ENCODE assay signal across 8 cellular contexts in the genomic region with DNA sequence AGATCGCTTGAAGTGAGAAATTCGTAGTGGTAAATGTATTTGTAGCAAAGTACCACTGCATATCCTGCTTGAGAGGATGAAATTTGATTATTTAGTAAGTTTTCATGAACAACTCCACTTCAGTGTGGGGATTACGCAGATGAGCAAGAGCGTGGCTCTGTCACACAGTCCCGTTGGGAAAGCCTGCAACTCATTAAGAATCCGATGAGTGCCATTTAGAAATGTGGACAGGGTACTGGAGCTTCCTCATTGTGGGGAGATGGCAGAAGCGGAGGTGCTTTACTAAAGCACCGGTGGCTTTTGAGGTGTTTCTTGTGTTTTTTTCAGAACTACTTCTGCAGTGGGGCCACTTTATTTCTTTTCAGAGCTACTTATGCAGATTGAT. TPM values are rescaled to one million over a fixed set of nuclear protein-coding genes. Genes with fewer than 3 reads are reported as not detected.
DNase-seq lines count a peak whose midpoint lies in the region; ATAC-seq, FAIRE-seq and TF ChIP-seq lines count a peak whose summit lies in the region.

No MANE protein-coding gene starts in this region.

- peaks cover 13% of the 10 kb centered on the region for H3K4me1 ChIP-seq in GM12878 (ENCODE audit: control insufficient read depth, insufficient read depth, low read length)

- no peaks in the 10 kb centered on the region for H3K9me3 Mint-ChIP-seq in nephron

- no peak overlapping the region; the same call in 1 of the 2 replicates for H2AFZ ChIP-seq in GM12878 (ENCODE audit: control insufficient read depth, low read depth, low read length)

- H3K27ac ChIP-seq in AG04450 (ENCODE audit: low read depth, low read length) (peak overlapping the region; percentile 89), GM12878 (ENCODE audit: control insufficient read depth, insufficient read depth) (peak overlapping the region; percentile 82)

- peaks cover 50% of the 10 kb centered on the region for H3K27me3 Mint-ChIP-seq in nephron (ENCODE audit: low read depth)

- SMC1A ChIA-PET in GM12878 (lab: Charles Lee; ENCODE audit: uncharacterized antibody, unreplicated experiment) = interaction anchor here (0.9 to 5.3 kb wide), 8 partner anchors 11 to 122 kb away, joined by 3 to 45 read pairs (median 6); no protein-coding TSS in a partner anchor

- H3K9me3 ChIP-seq in AG04450 (ENCODE audit: control insufficient read depth, insufficient read depth, low read length) (no peaks in the 10 kb centered on the region), GM12878 (replicated peaks; ENCODE audit: control insufficient read depth, insufficient read depth, low read length) (no peaks in the 10 kb centered on the region)

- ATAC-seq in HG03280 (IDR thresholded peaks at IDR 0.05; ENCODE audit: unreplicated experiment) (peak; percentile 22), GM12878 (peak; percentile 38)

- TF ChIP-seq CTCF in AG04450 (IDR thresholded peaks at IDR 0.05; ENCODE audit: low read depth, low read length) = no peak
- TF ChIP-seq CTCF in GM12878 (IDR thresholded peaks at IDR 0.05 in 2 of 3, conservative IDR thresholded peaks at IDR 0.05 in 1 of 3; ENCODE audit: control insufficient read depth in 2 of 3, extremely low read depth in 1 of 3, insufficient read depth in 1 of 3, low read depth in 3 of 3, low read length in 3 of 3) = no peak
- TF ChIP-seq CTCF in nephron (IDR thresholded peaks at IDR 0.05; ENCODE audit: unreplicated experiment in 3 of 3) = no peak

- H3K4me3 Mint-ChIP-seq in nephron = peak overlapping the region; percentile 86 to 93 (median 89)

- TF ChIP-seq EP300 in GM12878 (IDR thresholded peaks at IDR 0.05; ENCODE audit: borderline replicate concordance in 1 of 2, control insufficient read depth in 1 of 2, low read depth in 2 of 2, low read length in 2 of 2) = no peak

- H3K79me2 ChIP-seq in GM12878 (ENCODE audit: control insufficient read depth, insufficient read depth, low read length) = peaks cover 42% of the 10 kb centered on the region

- in situ Hi-C loops in GM12878 (cut with MboI) = no loop called here

- no peak for DNase-seq in AG04450 (ENCODE audit: low read depth, low spot score)
- no peak for DNase-seq in GM19239 (ENCODE audit: insufficient read length, low spot score)
- no peak for DNase-seq in GM12878 (ENCODE audit: low read depth, low spot score)
- no peak for DNase-seq in D341Med (ENCODE audit: low spot score)
- DNase-seq in NK-92 (lab: John Stamatoyannopoulos, UW; ENCODE audit: unreplicated experiment) = no peak
- DNase-seq in AG08396 (ENCODE audit: low spot score) = no peak

- H4K20me1 ChIP-seq in GM12878 (ENCODE audit: control insufficient read depth, insufficient read depth) = no peaks in the 10 kb centered on the region

- H3K27me3 ChIP-seq in AG04450 (ENCODE audit: control insufficient read depth, insufficient read depth, low read length) = no peaks in the 10 kb centered on the region
- no peaks in the 10 kb centered on the region for H3K27me3 ChIP-seq in GM12878 (replicated peaks in 1 of 2; ENCODE audit: control insufficient read depth in 2 of 2, insufficient read depth in 2 of 2, low read length in 1 of 2)

- RAD21 ChIA-PET in GM12878 (lab: Charles Lee; ENCODE audit: unreplicated experiment) = interaction anchor here (0.9 to 2.0 kb wide), 7 partner anchors 12 to 122 kb away, joined by 3 to 8 read pairs (median 3); no protein-coding TSS in a partner anchor

- intact Hi-C loops in GM12878 (cut with micrococcal nuclease; ENCODE audit: unreplicated experiment) = loop anchor here (2.0 to 10.0 kb wide), 4 partner anchors 17 to 589 kb away; a partner anchor contains a TSS

- no peak overlapping the region for H3K27ac Mint-ChIP-seq in nephron

- no peaks in the 10 kb centered on the region for H3K36me3 ChIP-seq in GM12878 (ENCODE audit: control insufficient read depth in 2 of 2, insufficient read depth in 2 of 2, low read length in 1 of 2)

- H3K4me2 ChIP-seq in GM12878 (ENCODE audit: control insufficient read depth, insufficient read depth) = peak overlapping the region; percentile 97

- 3% methylated on average over 8 of the region's 8 CpGs for WGBS in GM12878 (ENCODE audit: insufficient coverage, insufficient replicate concordance, low lambda C conversion rate, missing lambda C conversion rate)

- peaks cover 17% of the 10 kb centered on the region for H3K4me1 Mint-ChIP-seq in nephron

- BruUV-seq in GM12878 (replicated peaks; lab: Mats Ljungman, UMichigan) = no TSS peak

- H3K4me3 ChIP-seq in AG04450 (ENCODE audit: low read depth, low read length) (peak overlapping the region; percentile 87), GM12878 (peak overlapping the region; percentile 80)

- TF ChIP-seq RAD21 in GM12878 (IDR thresholded peaks at IDR 0.05; ENCODE audit: insufficient read depth, low read depth, low read length) = no peak

- POLR2A ChIA-PET in AG04450 (lab: Yijun Ruan, JAX) = interaction anchor here (1.0 to 1.5 kb wide), 4 partner anchors 12 to 90 kb away, joined by 3 to 6 read pairs (median 4); no protein-coding TSS in a partner anchor
- POLR2A ChIA-PET in GM12878 (lab: Charles Lee) = interaction anchor here (1.2 to 1.7 kb wide), 2 partner anchors 9 to 13 kb away, joined by 4 read pairs; no protein-coding TSS in a partner anchor

- CTCF ChIA-PET in AG04450 (lab: Charles Lee) = interaction anchor here (0.6 kb wide), 1 partner anchor 140 kb away, joined by 3 read pairs; a partner anchor contains a TSS
- CTCF ChIA-PET in GM12878 (lab: Yijun Ruan, JAX) = interaction anchor here (0.7 to 10.3 kb wide), 4 partner anchors 9 to 122 kb away, joined by 3 to 134 read pairs (median 3); no protein-coding TSS in a partner anchor

- peak; percentile 4 for FAIRE-seq in GM19239 (lab: Jason Lieb, UNC)
- no peak for FAIRE-seq in GM12878 (lab: Jason Lieb, UNC)

- TF ChIP-seq POLR2A in GM12878 (IDR thresholded peaks at IDR 0.05; ENCODE audit: low read depth, low read length) = no peak

- H3K36me3 Mint-ChIP-seq in nephron (ENCODE audit: low read depth) = no peaks in the 10 kb centered on the region

- H3K9ac ChIP-seq in GM12878 (ENCODE audit: control insufficient read depth, insufficient read depth, low read length) = peak overlapping the region; percentile 66

TF ChIP-seq in GM12878, 131 proteins besides CTCF, POLR2A, EP300 and RAD21:
- TF ChIP-seq CEBPB (IDR thresholded peaks at IDR 0.05; ENCODE audit: borderline replicate concordance in 1 of 2, low read depth in 2 of 2, low read length in 2 of 2) (0 out of 4 replicates have a peak, but pooled peaks of 1 of the 2 experiments have one; percentile 6), GATAD2B (conservative IDR thresholded peaks at IDR 0.05; ENCODE audit: low read depth) (peak; percentile 26; the same call in 1 of the 2 replicates), IKZF1 (conservative IDR thresholded peaks at IDR 0.05) (peak; percentile 39; the same call in 1 of the 2 replicates), POLR2AphosphoS5 (IDR thresholded peaks at IDR 0.05; ENCODE audit: low read length) (0 out of 2 replicates have a peak, but pooled peaks have one; percentile 18), PAX8 (IDR thresholded peaks at IDR 0.05) (no peak), RUNX3 (IDR thresholded peaks at IDR 0.05; ENCODE audit: low read length) (peak; percentile 41; the same call in 1 of the 2 replicates)
TF ChIP-seq in GM12878: peak in this region for 5.

RNA-seq across cellular contexts. Expression of a gene that starts 1.4 kb away (rescaled TPM):
- 43.3 and 50.0 TPM in 2 replicates for polyA plus RNA-seq in AG04450 (2011; rRNA removed)
- polyA minus RNA-seq in AG04450 (2011; rRNA and poly(A)+ RNA removed) = 43.0 and 43.7 TPM in 2 replicates
- total RNA-seq in GM12878 (2013; cell fraction: nucleolus; rRNA removed) = 230 and 256 TPM in 2 replicates
- total RNA-seq in GM12878 (2014; rRNA removed) = 29.8 and 30.8 TPM in 2 replicates
- total RNA-seq in GM12878 (2014; rRNA removed; fragmentation: Illumina TruSeq; extraction: Trizol) = 29.0 and 30.1 TPM in 2 replicates
- 35.8 and 37.2 TPM in 2 replicates for total RNA-seq in GM12878 (2021)
- polyA plus RNA-seq in GM12878 (2011; ENCODE audit: low read depth) = 16.9 TPM
- 59.9 and 75.4 TPM in 2 replicates for polyA plus RNA-seq in GM12878 (2011; rRNA removed)
- 31.7 and 33.3 TPM in 2 replicates for polyA plus RNA-seq in GM12878 (2011; cell fraction: cytosol; rRNA removed)
- 101 and 125 TPM in 2 replicates for polyA plus RNA-seq in GM12878 (2011; cell fraction: nucleus; rRNA removed)
- polyA plus RNA-seq in GM12878 (2012) = 24.1 and 41.4 TPM in 2 replicates
- polyA plus RNA-seq in GM12878 (2014; fragmentation: Illumina TruSeq; extraction: Trizol) = 29.6 and 36.6 TPM in 2 replicates
- 10 to 100 TPM in 1 of 2 experiments, 1 to 10 TPM in 1; 6.4 to 12.6 TPM for polyA plus RNA-seq in GM12878 (2014; fragmentation: Nextera tagmentation; extraction: Ambion mirVana)
- polyA plus RNA-seq in GM12878 (2014; rRNA removed) = 23.6 and 27.5 TPM in 2 replicates
- 10 to 100 TPM; 34.3 to 37.8 TPM for polyA plus RNA-seq in GM12878 (2016; fragmentation: Nextera tagmentation; extraction: Ambion mirVana)
- polyA minus RNA-seq in GM12878 (2011; rRNA and poly(A)+ RNA removed) = 43.8 and 45.3 TPM in 2 replicates
- 17.8 and 18.6 TPM in 2 replicates for polyA minus RNA-seq in GM12878 (2011; cell fraction: cytosol; rRNA and poly(A)+ RNA removed)
- polyA minus RNA-seq in GM12878 (2011; cell fraction: nucleus; rRNA and poly(A)+ RNA removed) = 38.3 and 42.0 TPM in 2 replicates
